In genomic region chr2:37549598-37549997, GRCh38 we compare ENCODE assay signal across 18 cellular contexts.
DNase-seq lines count a peak whose midpoint lies in the region; ATAC-seq lines count a peak whose summit lies in the region.
"Had no signal": no experiment of that assay in that cellular context is flagged by ENCODE, and none has a peak within 500 bp of the region (broad histone marks: within the 10 kb centered on the region; RNA-seq: fewer than 3 reads in every experiment).

No MANE protein-coding gene starts in this region.

- intact Hi-C loops in activated CD4-positive, alpha-beta T cell treated with anti-CD3 and anti-CD28 coated beads, Interleukin-2, amount 10 ng/mL, durations not matched to agents 24 days and 14 days (cut with micrococcal nuclease): no loop called here
- intact Hi-C loops in sciatic nerve (cut with DNase I): no loop called here

- peaks cover 8% of the 10 kb centered on the region for H3K27me3 Mint-ChIP-seq in activated CD4-positive, alpha-beta T cell treated with anti-CD3 and anti-CD28 coated beads, Interleukin-2, amount 10 ng/mL, durations not matched to agents 24 days and 14 days
- H3K27me3 Mint-ChIP-seq: CD4-positive, alpha-beta T cell; T-helper 17 cell had no signal

- H3K9me3 Mint-ChIP-seq in activated CD4-positive, alpha-beta T cell treated with anti-CD3 and anti-CD28 coated beads, Interleukin-2, amount 10 ng/mL, durations not matched to agents 24 days and 14 days: no peaks in the 10 kb centered on the region
- H3K9me3 Mint-ChIP-seq: CD4-positive, alpha-beta T cell had no signal

- ATAC-seq in GM21576 (IDR thresholded peaks at IDR 0.05; ENCODE audit: unreplicated experiment) (peak; percentile 65), HG03135 (IDR thresholded peaks at IDR 0.05; ENCODE audit: unreplicated experiment) (peak; percentile 49), sciatic nerve (no peak), GM19463 (IDR thresholded peaks at IDR 0.05; ENCODE audit: unreplicated experiment) (no peak)
- ATAC-seq: T-helper 17 cell had no signal

- H3K36me3 Mint-ChIP-seq in activated CD4-positive, alpha-beta T cell treated with anti-CD3 and anti-CD28 coated beads, Interleukin-2, amount 10 ng/mL, durations not matched to agents 24 days and 14 days (ENCODE audit: low read depth): no peaks in the 10 kb centered on the region

- H3K4me3 Mint-ChIP-seq in activated CD4-positive, alpha-beta T cell treated with anti-CD3 and anti-CD28 coated beads, Interleukin-2, amount 10 ng/mL, durations not matched to agents 24 days and 14 days: no peak overlapping the region
- H3K4me3 Mint-ChIP-seq: CD4-positive, alpha-beta T cell; T-helper 17 cell had no signal

- H3K4me1 Mint-ChIP-seq in activated CD4-positive, alpha-beta T cell treated with anti-CD3 and anti-CD28 coated beads, Interleukin-2, amount 10 ng/mL, durations not matched to agents 24 days and 14 days: peaks cover 6% of the 10 kb centered on the region

- DNase-seq in activated CD4-positive, alpha-beta T cell treated with anti-CD3 and anti-CD28 coated beads, Interleukin-2, amount 10 ng/mL, durations not matched to agents 24 days and 14 days: peak; percentile 40
- no peak for DNase-seq in activated CD4-positive, alpha-beta T cell treated with anti-CD3 and anti-CD28 coated beads for 1 hour
- DNase-seq in sciatic nerve (ENCODE audit: low spot score) (no peak), hypothalamus (lab: John Stamatoyannopoulos, UW) (no peak), COR-L47 (lab: John Stamatoyannopoulos, UW) (no peak)
- DNase-seq: activated CD4-positive, CD25-positive, alpha-beta regulatory T cell; activated gamma-delta T cell treated with Interleukin-2 at 50 U/mL for 16 hours; aorta; CD4-positive, alpha-beta T cell; MG63; NCI-H2107; NCI-H774; stimulated activated CD4-positive, alpha-beta T cell treated with anti-CD3 and anti-CD28 coated beads, Interleukin-4, amount 100 ng/mL, for 24 hours; T-helper 17 cell; thyroid gland had no signal

- no peak overlapping the region for H3K27ac Mint-ChIP-seq in activated CD4-positive, alpha-beta T cell treated with anti-CD3 and anti-CD28 coated beads, Interleukin-2, amount 10 ng/mL, durations not matched to agents 24 days and 14 days
- H3K27ac Mint-ChIP-seq: CD4-positive, alpha-beta T cell; T-helper 17 cell had no signal

Comparison
In these comparisons a context has a peak if more than half of its experiments do, and no peak if none do; other contexts are left out.
1. ATAC-seq: peak in GM21576 (single experiment) and HG03135 (single experiment); none in sciatic nerve (single experiment) and GM19463 (single experiment).